Comparison of ENCODE assay signal across 22 cellular contexts in genomic region chr1:21457654-21458053, GRCh38. TPM values are rescaled to one million over a fixed set of nuclear protein-coding genes. Genes with fewer than 3 reads are reported as not detected.
A peak's percentile ranks its signal among the peaks of the same experiment; 100 is the strongest.
DNase-seq lines count a peak whose midpoint lies in the region; ATAC-seq, FAIRE-seq and TF ChIP-seq lines count a peak whose summit lies in the region.
"Had no signal": no experiment of that assay in that cellular context is flagged by ENCODE, and none has a peak within 500 bp of the region (broad histone marks: within the 10 kb centered on the region; RNA-seq: fewer than 3 reads in every experiment).

No MANE protein-coding gene starts in this region.

- CTCF ChIA-PET in HepG2 (lab: Yijun Ruan, JAX; ENCODE audit: low intra/inter-chr PET ratio, low total read pairs), result no interaction called here

- no peak overlapping the region for H3K4me2 ChIP-seq in HepG2 (ENCODE audit: low read depth, low read length)
- H3K4me2 ChIP-seq: A549 had no signal

- no peak for TF ChIP-seq CTCF in AG10803 (conservative IDR thresholded peaks at IDR 0.05; ENCODE audit: low read length)
- TF ChIP-seq CTCF in gastrocnemius medialis (IDR thresholded peaks at IDR 0.05 in 4 of 5, conservative IDR thresholded peaks at IDR 0.05 in 1 of 5), result no peak
- no peak for TF ChIP-seq CTCF in HepG2 (CRISPR knock-in tag; IDR thresholded peaks at IDR 0.05)

- no peak for FAIRE-seq in HepG2 (lab: Jason Lieb, UNC)
- FAIRE-seq: A549, GM12891, GM19239, H54 had no signal

- POLR2A ChIA-PET in HepG2 (lab: Yijun Ruan, JAX), result no interaction called here

- no peaks in the 10 kb centered on the region for H3K27me3 ChIP-seq in gastrocnemius medialis
- H3K27me3 ChIP-seq in HepG2 (ENCODE audit: control insufficient read depth in 1 of 2, insufficient read depth in 2 of 2, low read length in 2 of 2), result no peaks in the 10 kb centered on the region

- BruUV-seq in HepG2 (replicated peaks; lab: Mats Ljungman, UMichigan), result no TSS peak

- TF ChIP-seq POLR2A in gastrocnemius medialis (IDR thresholded peaks at IDR 0.05) (no peak), HepG2 (IDR thresholded peaks at IDR 0.05; ENCODE audit: insufficient read depth in 1 of 2, low read depth in 2 of 2, low read length in 2 of 2) (no peak)

- H3K9me3 ChIP-seq in SK-N-MC (ENCODE audit: low read depth, low read length) (no peaks in the 10 kb centered on the region), gastrocnemius medialis (no peaks in the 10 kb centered on the region), HepG2 (ENCODE audit: low read length) (no peaks in the 10 kb centered on the region)
- H3K9me3 ChIP-seq: A549, HAP-1 had no signal

- no peak for TF ChIP-seq RAD21 in HepG2 (CRISPR knock-in tag; IDR thresholded peaks at IDR 0.05)

- peaks cover 9% of the 10 kb centered on the region for H3K36me3 ChIP-seq in SK-N-MC (ENCODE audit: insufficient read depth, low read length)
- no peaks in the 10 kb centered on the region for H3K36me3 ChIP-seq in gastrocnemius medialis
- H3K36me3 ChIP-seq in HepG2 (replicated peaks in 1 of 2; ENCODE audit: control insufficient read depth in 1 of 2, insufficient read depth in 2 of 2, low read length in 2 of 2), result no peaks in the 10 kb centered on the region; a peak in 1 of 5 replicates
- H3K36me3 ChIP-seq: HAP-1 had no signal

- in situ Hi-C loops in gastrocnemius medialis (cut with MboI; ENCODE audit: low sequenced_read_pairs in 4 of 4) (no loop called here), HepG2 (cut with HindIII; ENCODE audit: extremely low pct_ligation_motif_present, low pct_unique_long_range_greater_than_20kb) (no loop called here)

- H3K79me2 ChIP-seq in HepG2 (ENCODE audit: insufficient read depth, low read length), result no peaks in the 10 kb centered on the region

- H3K4me3 ChIP-seq in AG10803 (ENCODE audit: low read length) (no peak overlapping the region), SK-N-MC (no peak overlapping the region), gastrocnemius medialis (no peak overlapping the region), HepG2 (replicated peaks in 1 of 3; ENCODE audit: insufficient read depth in 1 of 3, low read depth in 2 of 3, low read length in 3 of 3) (no peak overlapping the region)
- H3K4me3 ChIP-seq: A549, HAP-1 had no signal

- ATAC-seq in gastrocnemius medialis, result no peak
- ATAC-seq in GM18517 (IDR thresholded peaks at IDR 0.05; ENCODE audit: unreplicated experiment), result no peak
- ATAC-seq in HepG2, result no peak
- ATAC-seq: A549 had no signal

- no peaks in the 10 kb centered on the region for H4K20me1 ChIP-seq in HepG2 (ENCODE audit: insufficient read depth, low read length)

- TF ChIP-seq EP300 in HepG2 (IDR thresholded peaks at IDR 0.05; ENCODE audit: low read depth in 2 of 2, low read length in 2 of 2), result no peak
- TF ChIP-seq EP300 in HepG2 (CRISPR knock-in tag; IDR thresholded peaks at IDR 0.05; ENCODE audit: borderline replicate concordance), result no peak

- 85% methylated on average over 1 of the region's 1 CpG for WGBS in HepG2 (ENCODE audit: low lambda C conversion rate)

- DNase-seq in AG10803 (ENCODE audit: low read depth), result peak; percentile 51
- DNase-seq in SK-N-MC (ENCODE audit: low read depth, low spot score), result no peak
- DNase-seq in fibroblast of gingiva (ENCODE audit: low read depth), result peak; percentile 38
- DNase-seq in gastrocnemius medialis, result no peak
- no peak for DNase-seq in HepG2 (ENCODE audit: low spot score)
- DNase-seq: 8988T; ACHN; C1 segment of cervical spinal cord; Calu3; CD4-positive, alpha-beta memory T cell; COR-L47; DMS53; DMS79 treated with DMSO at 0.1 percent for 48 hours; GF-D8; GOT3; HFFc6 had no signal

- intact Hi-C loops in gastrocnemius medialis (cut with DNase I; ENCODE audit: low total_unique reads) (no loop called here), HepG2 (cut with micrococcal nuclease; ENCODE audit: unreplicated experiment) (no loop called here)

- no peak overlapping the region for H3K9ac ChIP-seq in SK-N-MC (ENCODE audit: insufficient read length)
- H3K9ac ChIP-seq in HepG2 (ENCODE audit: insufficient read depth, low read depth, low read length), result no peak overlapping the region

- H2AFZ ChIP-seq in HepG2 (ENCODE audit: low read length), result no peak overlapping the region

- H3K27ac ChIP-seq in SK-N-MC (0 out of 2 replicates have a peak overlapping the region, but pooled peaks have one; percentile 21), gastrocnemius medialis (no peak overlapping the region), HepG2 (ENCODE audit: extremely low read length, insufficient read depth, low read length) (no peak overlapping the region)
- H3K27ac ChIP-seq: A549 had no signal

- peaks cover 0 to 3% of the 10 kb centered on the region in 2 donors for H3K4me1 ChIP-seq in gastrocnemius medialis
- H3K4me1 ChIP-seq in HepG2 (ENCODE audit: insufficient read depth, low read length), result no peaks in the 10 kb centered on the region
- H3K4me1 ChIP-seq: HAP-1 had no signal

TF ChIP-seq in HepG2, 621 proteins besides CTCF, POLR2A, EP300 and RAD21 (continues in another document):
- TF ChIP-seq NCOR1 (IDR thresholded peaks at IDR 0.05; ENCODE audit: borderline replicate concordance, low read length), result no peak
- TF ChIP-seq ARID3A (IDR thresholded peaks at IDR 0.05; ENCODE audit: low read depth, low read length), result no peak
- no peak for TF ChIP-seq NCOA2 (CRISPR knock-in tag; IDR thresholded peaks at IDR 0.05)
- TF ChIP-seq CENPX (CRISPR knock-in tag; IDR thresholded peaks at IDR 0.05), result no peak
- TF ChIP-seq PAF1 (CRISPR knock-in tag; IDR thresholded peaks at IDR 0.05), result no peak
- no peak for TF ChIP-seq ZNF7 (CRISPR knock-in tag; IDR thresholded peaks at IDR 0.05)

RNA-seq across cellular contexts. Expression of gene NBPF3, which starts 17.7 kb away (rescaled TPM):
- 1 to 10 TPM in 2 of 4 donors, under 1 TPM in 2; 0.73 to 2.1 (median 1.3) TPM for total RNA-seq in gastrocnemius medialis
- total RNA-seq in HepG2 (2016; rRNA removed; fragmentation: Illumina TruSeq; extraction: Trizol), result 4.9 and 5.8 TPM in 2 replicates
- 1.1 and 1.4 TPM in 2 replicates for total RNA-seq in HepG2 (2016; cell fraction: cytosol; rRNA removed; fragmentation: Illumina TruSeq; extraction: Trizol; ENCODE audit: low read depth)
- 5.8 and 6.7 TPM in 2 replicates for total RNA-seq in HepG2 (2016; cell fraction: insoluble cytoplasmic fraction; rRNA removed; fragmentation: Illumina TruSeq; extraction: Trizol)
- 3.8 and 5.2 TPM in 2 replicates for total RNA-seq in HepG2 (2016; cell fraction: membrane; rRNA removed; fragmentation: Illumina TruSeq; extraction: Trizol)
- 6.1 and 7.3 TPM in 2 replicates for total RNA-seq in HepG2 (2016; cell fraction: nucleus; rRNA removed; fragmentation: Illumina TruSeq; extraction: Trizol)
- polyA plus RNA-seq in HepG2 (2011; rRNA removed), result 3.5 and 3.6 TPM in 2 replicates
- polyA plus RNA-seq in HepG2 (2011; cell fraction: cytosol; rRNA removed), result 1.5 and 2.0 TPM in 2 replicates
- 8.1 and 8.3 TPM in 2 replicates for polyA plus RNA-seq in HepG2 (2011; cell fraction: nucleus; rRNA removed)
- polyA plus RNA-seq in HepG2 (2012), result 2.1 and 2.7 TPM in 2 replicates
- polyA plus RNA-seq in HepG2 (2016; cell fraction: cytosol; fragmentation: Illumina TruSeq; extraction: Trizol; ENCODE audit: low read depth), result 0.94 and 1.0 TPM in 2 replicates
- polyA plus RNA-seq in HepG2 (2016; cell fraction: insoluble cytoplasmic fraction; fragmentation: Illumina TruSeq; extraction: Trizol; ENCODE audit: low read depth), result 4.8 and 5.1 TPM in 2 replicates
- 1.9 and 2.6 TPM in 2 replicates for polyA plus RNA-seq in HepG2 (2016; cell fraction: membrane; fragmentation: Illumina TruSeq; extraction: Trizol; ENCODE audit: low read depth)
- polyA plus RNA-seq in HepG2 (2016; cell fraction: nucleus; fragmentation: Illumina TruSeq; extraction: Trizol; ENCODE audit: insufficient read depth, low read depth), result 7.4 and 9.8 TPM in 2 replicates
- polyA minus RNA-seq in HepG2 (2011; rRNA and poly(A)+ RNA removed; ENCODE audit: low replicate concordance), result 0.54 and 5.8 TPM in 2 replicates
- polyA minus RNA-seq in HepG2 (2011; cell fraction: cytosol; rRNA and poly(A)+ RNA removed), result 1.2 and 2.0 TPM in 2 replicates
- 7.0 and 9.7 TPM in 2 replicates for polyA minus RNA-seq in HepG2 (2011; cell fraction: nucleus; rRNA and poly(A)+ RNA removed)

RNA-seq across cellular contexts. Expression of gene ALPL, which starts 51.6 kb away (rescaled TPM):
- total RNA-seq in gastrocnemius medialis, result 1 to 10 TPM in 3 of 4 donors, under 1 TPM in 1; 0.90 to 3.6 (median 2.2) TPM
- not detected in 2 replicates for total RNA-seq in HepG2 (2016; rRNA removed; fragmentation: Illumina TruSeq; extraction: Trizol)
- not detected in 2 replicates for total RNA-seq in HepG2 (2016; cell fraction: cytosol; rRNA removed; fragmentation: Illumina TruSeq; extraction: Trizol; ENCODE audit: low read depth)
- not detected in 2 replicates for total RNA-seq in HepG2 (2016; cell fraction: insoluble cytoplasmic fraction; rRNA removed; fragmentation: Illumina TruSeq; extraction: Trizol)
- total RNA-seq in HepG2 (2016; cell fraction: membrane; rRNA removed; fragmentation: Illumina TruSeq; extraction: Trizol), result not detected in 2 replicates
- total RNA-seq in HepG2 (2016; cell fraction: nucleus; rRNA removed; fragmentation: Illumina TruSeq; extraction: Trizol), result not detected in 2 replicates
- 0.12 and 0.20 TPM in 2 replicates for polyA plus RNA-seq in HepG2 (2011; rRNA removed)
- 0.18 and 0.23 TPM in 2 replicates for polyA plus RNA-seq in HepG2 (2011; cell fraction: cytosol; rRNA removed)
- polyA plus RNA-seq in HepG2 (2011; cell fraction: nucleus; rRNA removed), result 0.17 and 0.27 TPM in 2 replicates
- polyA plus RNA-seq in HepG2 (2012), result not detected in 2 replicates
- polyA plus RNA-seq in HepG2 (2016; cell fraction: cytosol; fragmentation: Illumina TruSeq; extraction: Trizol; ENCODE audit: low read depth), result 0.09 TPM in 1 of 2 replicates, not detected in the other
- not detected in 2 replicates for polyA plus RNA-seq in HepG2 (2016; cell fraction: insoluble cytoplasmic fraction; fragmentation: Illumina TruSeq; extraction: Trizol; ENCODE audit: low read depth)
- 0.15 TPM in 1 of 2 replicates, not detected in the other for polyA plus RNA-seq in HepG2 (2016; cell fraction: membrane; fragmentation: Illumina TruSeq; extraction: Trizol; ENCODE audit: low read depth)
- polyA plus RNA-seq in HepG2 (2016; cell fraction: nucleus; fragmentation: Illumina TruSeq; extraction: Trizol; ENCODE audit: insufficient read depth, low read depth), result 0.30 TPM in 1 of 2 replicates, not detected in the other
- 1.3 TPM in 1 of 2 replicates, not detected in the other for polyA minus RNA-seq in HepG2 (2011; rRNA and poly(A)+ RNA removed; ENCODE audit: low replicate concordance)
- polyA minus RNA-seq in HepG2 (2011; cell fraction: cytosol; rRNA and poly(A)+ RNA removed), result not detected in 2 replicates
- polyA minus RNA-seq in HepG2 (2011; cell fraction: nucleus; rRNA and poly(A)+ RNA removed), result not detected in 2 replicates
- total RNA-seq: CD4-positive, alpha-beta memory T cell had no signal
- polyA plus RNA-seq: CD4-positive, alpha-beta memory T cell had no signal

Comparison
In these comparisons a context has a peak if more than half of its experiments do, and no peak if none do; other contexts are left out.
1. DNase-seq: peak in AG10803 (single experiment) and fibroblast of gingiva (single experiment); none in SK-N-MC (single experiment), gastrocnemius medialis (0 of 2) and HepG2 (single experiment).